Comparison of ENCODE assay signal across 30 cellular contexts in the genomic region with DNA sequence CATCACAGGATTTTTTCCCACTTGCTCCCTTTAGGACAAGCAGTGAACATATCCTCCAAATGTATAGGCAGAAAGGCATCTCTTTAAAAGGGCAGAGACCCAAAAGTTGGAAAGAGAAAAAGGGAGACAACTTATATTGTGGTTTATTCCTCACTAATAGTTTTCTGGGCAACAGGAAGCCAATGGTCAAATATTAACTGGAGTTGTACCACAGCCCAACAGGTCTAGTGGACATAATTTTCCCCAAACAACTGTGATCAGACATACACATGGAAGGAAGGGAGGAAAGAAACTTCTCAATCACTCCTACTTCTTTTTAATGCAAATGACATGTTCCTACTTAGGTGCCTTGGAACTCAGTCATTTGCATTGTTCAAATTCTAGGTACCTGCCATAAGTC.
"Had no signal": no experiment of that assay in that cellular context is flagged by ENCODE, and none has a peak within 500 bp of the region (broad histone marks: within the 10 kb centered on the region; RNA-seq: fewer than 3 reads in every experiment).

No MANE protein-coding gene starts in this region.

- H3K36me3 ChIP-seq: adrenal gland, ascending aorta, breast epithelium, cardiac muscle cell, colonic mucosa, esophagus squamous epithelium, gastroesophageal sphincter, WERI-Rb-1 had no signal

- H3K9me3 ChIP-seq: adrenal gland, ascending aorta, colonic mucosa, esophagus squamous epithelium had no signal

- H3K4me1 ChIP-seq: adrenal gland, ascending aorta, breast epithelium, colonic mucosa, esophagus squamous epithelium, gastroesophageal sphincter had no signal

- ATAC-seq: activated CD4-positive, CD25-positive, alpha-beta regulatory T cell treated with anti-CD3 and anti-CD28 coated beads, Interleukin-2, amount 50 U/mL, for 24 hours; activated CD8-positive, alpha-beta memory T cell treated with anti-CD3 and anti-CD28 coated beads, Interleukin-2, amount 10 ng/mL, durations not matched to agents 7 days and 5 days; activated CD8-positive, alpha-beta T cell treated with anti-CD3 and anti-CD28 coated beads, Interleukin-2, amount 10 ng/mL, durations not matched to agents 7 days and 5 days; activated naive CD8-positive, alpha-beta T cell treated with anti-CD3 and anti-CD28 coated beads, Interleukin-2, amount 50 U/mL, for 24 hours; gastroesophageal sphincter; T-helper 17 cell had no signal

- DNase-seq: activated B cell treated with CpG ODN at 0.5 μM for 24 hours; activated CD4-positive, alpha-beta memory T cell treated with anti-CD3 and anti-CD28 coated beads for 36 hours; activated CD4-positive, alpha-beta T cell treated with anti-CD3 and anti-CD28 coated beads for 48 hours; activated CD8-positive, alpha-beta memory T cell treated with anti-CD3 and anti-CD28 coated beads, Interleukin-2, amount 10 ng/mL, durations not matched to agents 7 days and 5 days; activated CD8-positive, alpha-beta memory T cell treated with anti-CD3 and anti-CD28 coated beads, Interleukin-2, amount 50 U/mL, for 4 hours; activated CD8-positive, alpha-beta T cell treated with anti-CD3 and anti-CD28 coated beads, Interleukin-2, amount 10 ng/mL, durations not matched to agents 7 days and 5 days; activated effector memory CD4-positive, alpha-beta T cell treated with anti-CD3 and anti-CD28 coated beads, Interleukin-2, amount 50 U/mL, for 16 hours; activated naive CD4-positive, alpha-beta T cell treated with anti-CD3 and anti-CD28 coated beads for 36 hours; activated naive CD8-positive, alpha-beta T cell treated with anti-CD3 and anti-CD28 coated beads for 36 hours; activated naive CD8-positive, alpha-beta T cell treated with anti-CD3 and anti-CD28 coated beads, Interleukin-2, amount 50 U/mL, for 24 hours; activated T-cell treated with anti-CD3 and anti-CD28 coated beads, Interleukin-2, amount 50 U/mL, for 1 hour; activated T-cell treated with anti-CD3 and anti-CD28 coated beads, Interleukin-2, amount 50 U/mL, for 48 hours; adrenal gland; central memory CD4-positive, alpha-beta T cell; cerebellar nuclear complex; colonic mucosa; effector CD8-positive, alpha-beta T cell; esophagus squamous epithelium; foreskin melanocyte; head of caudate nucleus; T-helper 1 cell; T-helper 17 cell; T1000; WERI-Rb-1 had no signal

- H3K4me3 ChIP-seq: adrenal gland, ascending aorta, breast epithelium, cardiac muscle cell, colonic mucosa, esophagus squamous epithelium, gastroesophageal sphincter had no signal

- H3K27me3 ChIP-seq: ascending aorta, breast epithelium, cardiac muscle cell, colonic mucosa had no signal

- H3K27ac ChIP-seq: adrenal gland, ascending aorta, breast epithelium, cardiac muscle cell, colonic mucosa, epithelial cell of prostate, esophagus squamous epithelium, gastroesophageal sphincter, WERI-Rb-1 had no signal
